In the genomic region with DNA sequence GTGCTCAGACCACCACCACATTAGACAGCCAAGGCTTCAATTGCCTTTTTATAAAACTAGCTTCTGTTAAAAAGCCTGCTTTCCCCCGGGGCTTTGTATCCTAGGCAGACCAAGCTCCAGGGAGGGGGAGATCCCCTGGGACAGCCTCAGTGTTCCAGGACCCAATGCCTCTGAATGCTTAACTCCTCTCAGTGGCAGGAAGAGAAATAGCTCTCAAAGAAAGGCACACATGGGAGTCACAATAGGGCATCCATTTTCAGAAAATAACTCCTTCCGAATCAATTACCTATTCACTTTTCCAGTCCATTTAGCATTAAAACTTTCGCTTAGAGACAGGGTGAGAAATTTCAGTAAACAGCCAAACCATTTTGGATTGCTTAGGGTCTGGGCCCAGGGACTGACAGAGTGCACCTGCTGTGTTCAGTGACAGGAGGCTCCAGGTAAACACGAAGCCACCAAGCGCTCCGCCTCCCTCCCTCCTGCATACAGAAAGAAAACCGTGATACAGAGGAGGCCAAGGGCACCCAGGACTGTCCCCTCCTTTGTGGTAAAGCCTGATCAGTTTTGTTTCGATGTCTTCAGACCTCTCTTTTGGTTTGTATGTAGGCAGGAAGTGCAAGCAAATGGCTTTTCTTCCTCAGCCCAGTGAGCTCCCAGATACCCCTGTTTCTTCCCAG, we compare ENCODE assay signal across 1 cellular context.
TF ChIP-seq lines count a peak whose summit lies in the region.

No MANE protein-coding gene starts in this region.

TF ChIP-seq in GM12878, 131 proteins besides CTCF, POLR2A, EP300 and RAD21 (continued from another document):
- TF ChIP-seq, protein P1, sequence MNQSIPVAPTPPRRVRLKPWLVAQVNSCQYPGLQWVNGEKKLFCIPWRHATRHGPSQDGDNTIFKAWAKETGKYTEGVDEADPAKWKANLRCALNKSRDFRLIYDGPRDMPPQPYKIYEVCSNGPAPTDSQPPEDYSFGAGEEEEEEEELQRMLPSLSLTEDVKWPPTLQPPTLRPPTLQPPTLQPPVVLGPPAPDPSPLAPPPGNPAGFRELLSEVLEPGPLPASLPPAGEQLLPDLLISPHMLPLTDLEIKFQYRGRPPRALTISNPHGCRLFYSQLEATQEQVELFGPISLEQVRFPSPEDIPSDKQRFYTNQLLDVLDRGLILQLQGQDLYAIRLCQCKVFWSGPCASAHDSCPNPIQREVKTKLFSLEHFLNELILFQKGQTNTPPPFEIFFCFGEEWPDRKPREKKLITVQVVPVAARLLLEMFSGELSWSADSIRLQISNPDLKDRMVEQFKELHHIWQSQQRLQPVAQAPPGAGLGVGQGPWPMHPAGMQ (IDR thresholded peaks at IDR 0.05; ENCODE audit: borderline replicate concordance): no peak
- no peak for TF ChIP-seq SUZ12 (IDR thresholded peaks at IDR 0.05; ENCODE audit: unreplicated experiment)
- TF ChIP-seq NFXL1 (IDR thresholded peaks at IDR 0.05; ENCODE audit: borderline replicate concordance): no peak
- no peak for TF ChIP-seq POLR2AphosphoS5 (IDR thresholded peaks at IDR 0.05; ENCODE audit: low read length)
- TF ChIP-seq SP1 (IDR thresholded peaks at IDR 0.05; ENCODE audit: low read depth, low read length): no peak
- no peak for TF ChIP-seq TCF12 (IDR thresholded peaks at IDR 0.05; ENCODE audit: low read depth, low read length)
- TF ChIP-seq MLLT1 (IDR thresholded peaks at IDR 0.05): no peak
- no peak for TF ChIP-seq E4F1 (IDR thresholded peaks at IDR 0.05; ENCODE audit: borderline replicate concordance, partially characterized antibody)
- no peak for TF ChIP-seq RCOR1 (conservative IDR thresholded peaks at IDR 0.05; ENCODE audit: low read depth, low read length)
- no peak for TF ChIP-seq RBBP5 (conservative IDR thresholded peaks at IDR 0.05)
